In the genomic region with DNA sequence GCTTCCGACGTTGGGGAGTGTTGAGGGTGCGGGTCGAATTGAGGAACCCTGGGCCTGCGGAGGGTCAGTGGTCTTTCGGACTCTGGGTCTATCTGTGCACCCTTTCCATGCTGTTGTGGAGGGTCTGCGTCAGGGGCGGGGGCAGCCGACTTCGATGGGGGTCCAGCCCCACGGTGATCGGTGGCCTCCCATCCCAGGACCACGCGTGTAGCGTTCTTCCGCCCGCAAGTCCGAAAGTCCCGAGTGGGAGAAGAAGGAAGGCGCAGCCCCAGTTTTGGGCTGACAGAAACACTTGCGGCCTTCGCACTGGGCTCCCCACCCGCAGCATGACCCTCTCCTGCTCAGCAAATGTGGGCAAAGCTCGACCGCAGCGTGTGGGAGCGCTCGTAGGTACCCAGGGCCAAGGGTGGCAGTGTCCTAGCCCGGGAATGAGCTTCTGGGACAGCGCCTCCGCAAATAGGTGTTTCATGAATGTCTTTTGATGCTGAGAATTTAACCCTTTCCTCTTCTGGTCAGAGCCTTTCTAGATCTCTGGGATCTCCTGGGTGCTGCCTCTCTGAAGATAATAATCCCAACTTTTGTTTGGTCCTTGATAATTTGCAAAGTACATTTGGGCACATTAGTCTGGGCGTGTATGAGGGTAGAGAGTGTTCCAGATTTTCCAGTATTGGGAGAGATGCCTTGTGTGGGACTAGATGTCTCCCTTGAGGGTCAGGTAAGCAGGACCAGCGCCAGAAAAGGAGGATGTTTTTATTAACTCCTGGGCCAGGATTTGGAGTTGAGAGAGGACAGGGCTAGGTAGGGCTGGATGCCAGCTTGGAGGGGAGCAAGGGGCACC, we compare ENCODE assay signal across 13 cellular contexts. TPM values are rescaled to one million over a fixed set of nuclear protein-coding genes. Genes with fewer than 3 reads are reported as not detected.
DNase-seq lines count a peak whose midpoint lies in the region; ATAC-seq, FAIRE-seq and TF ChIP-seq lines count a peak whose summit lies in the region.
"Had no signal": no experiment of that assay in that cellular context is flagged by ENCODE, and none has a peak within 500 bp of the region (broad histone marks: within the 10 kb centered on the region; RNA-seq: fewer than 3 reads in every experiment).

No MANE protein-coding gene starts in this region.

- H3K79me2 ChIP-seq in HepG2 (ENCODE audit: insufficient read depth, low read length) (no peaks in the 10 kb centered on the region), keratinocyte (ENCODE audit: control insufficient read depth, insufficient read depth, low read length) (no peaks in the 10 kb centered on the region)

- intact Hi-C loops in HepG2 (cut with micrococcal nuclease; ENCODE audit: unreplicated experiment) = no loop called here
- intact Hi-C loops in right lobe of liver (cut with DNase I) = no loop called here
- intact Hi-C loops in gastrocnemius medialis (cut with DNase I; ENCODE audit: low total_unique reads) = no loop called here

- TF ChIP-seq POLR2A in HepG2 (IDR thresholded peaks at IDR 0.05; ENCODE audit: insufficient read depth in 1 of 2, low read depth in 2 of 2, low read length in 2 of 2) (no peak), right lobe of liver (IDR thresholded peaks at IDR 0.05) (no peak), gastrocnemius medialis (IDR thresholded peaks at IDR 0.05) (no peak)

- CTCF ChIA-PET in HepG2 (lab: Yijun Ruan, JAX; ENCODE audit: low intra/inter-chr PET ratio, low total read pairs) = no interaction called here

- 14% methylated on average over 19 of the region's 33 CpGs for WGBS in HepG2 (ENCODE audit: low lambda C conversion rate)
- WGBS in right lobe of liver (ENCODE audit: insufficient coverage, low coverage, low lambda C conversion rate, missing lambda C conversion rate) = 22% methylated on average over 10 of the region's 33 CpGs
- 65% methylated on average over 33 of the region's 33 CpGs for WGBS in urinary bladder

- dilution Hi-C loops in keratinocyte (cut with MboI; ENCODE audit: extremely low pct_ligation_motif_present, low sequenced_read_pairs) = no loop called here

- H3K9me3 ChIP-seq in HepG2 (ENCODE audit: low read length) (no peaks in the 10 kb centered on the region), right lobe of liver (no peaks in the 10 kb centered on the region), keratinocyte (ENCODE audit: control insufficient read depth, low read depth, low read length) (no peaks in the 10 kb centered on the region), gastrocnemius medialis (no peaks in the 10 kb centered on the region)
- H3K9me3 ChIP-seq: gastroesophageal sphincter had no signal

- H3K27ac Mint-ChIP-seq in activated naive CD8-positive, alpha-beta T cell treated with anti-CD3 and anti-CD28 coated beads, Interleukin-2, amount 10 ng/mL, durations not matched to agents 7 days and 5 days = no peak overlapping the region

- POLR2A ChIA-PET in HepG2 (lab: Yijun Ruan, JAX) = no interaction called here
- POLR2A ChIA-PET in activated naive CD8-positive, alpha-beta T cell treated with anti-CD3 and anti-CD28 coated beads, Interleukin-2, amount 10 ng/mL, durations not matched to agents 7 days and 5 days (lab: Charles Lee) = interaction anchor here (2.0 kb wide), 1 partner anchor 26 kb away, joined by 8 read pairs; a partner anchor contains a TSS

- no peaks in the 10 kb centered on the region for H3K36me3 Mint-ChIP-seq in activated naive CD8-positive, alpha-beta T cell treated with anti-CD3 and anti-CD28 coated beads, Interleukin-2, amount 10 ng/mL, durations not matched to agents 7 days and 5 days

- H3K4me3 Mint-ChIP-seq in activated naive CD8-positive, alpha-beta T cell treated with anti-CD3 and anti-CD28 coated beads, Interleukin-2, amount 10 ng/mL, durations not matched to agents 7 days and 5 days = peak overlapping the region; percentile 21

- no peaks in the 10 kb centered on the region for H3K36me3 ChIP-seq in HepG2 (replicated peaks in 1 of 2; ENCODE audit: control insufficient read depth in 1 of 2, insufficient read depth in 2 of 2, low read length in 2 of 2)
- H3K36me3 ChIP-seq in right lobe of liver = no peaks in the 10 kb centered on the region
- H3K36me3 ChIP-seq in keratinocyte (ENCODE audit: control insufficient read depth in 2 of 2, extremely low read depth in 1 of 2, insufficient read depth in 2 of 2, low read length in 2 of 2) = no peaks in the 10 kb centered on the region
- H3K36me3 ChIP-seq in urinary bladder (ENCODE audit: insufficient read depth) = no peaks in the 10 kb centered on the region
- H3K36me3 ChIP-seq in gastrocnemius medialis = no peaks in the 10 kb centered on the region
- H3K36me3 ChIP-seq: gastroesophageal sphincter had no signal

- DNase-seq in HepG2 (ENCODE audit: low spot score) (no peak), right lobe of liver (no peak), keratinocyte (ENCODE audit: low read depth, low spot score) (no peak), NCI-H2081 treated with DMSO at 0.1 percent for 48 hours (lab: John Stamatoyannopoulos, UW) (no peak), mesenteric fat pad (ENCODE audit: low spot score) (no peak), gastrocnemius medialis (no peak)
- DNase-seq in activated naive CD8-positive, alpha-beta T cell treated with anti-CD3 and anti-CD28 coated beads, Interleukin-2, amount 10 ng/mL, durations not matched to agents 7 days and 5 days = no peak
- DNase-seq: KG1, SIG-M5 had no signal

- BruUV-seq in HepG2 (replicated peaks; lab: Mats Ljungman, UMichigan) = no TSS peak

- H3K9me1 ChIP-seq in keratinocyte (ENCODE audit: control insufficient read depth, extremely low read depth, insufficient read depth, low read length) = no peaks in the 10 kb centered on the region

- peaks cover 12 to 89% of the 10 kb centered on the region in 2 experiments for H3K27me3 ChIP-seq in HepG2 (ENCODE audit: control insufficient read depth in 1 of 2, insufficient read depth in 2 of 2, low read length in 2 of 2)
- H3K27me3 ChIP-seq in right lobe of liver = peaks cover 0 to 21% of the 10 kb centered on the region in 2 donors
- H3K27me3 ChIP-seq in keratinocyte (ENCODE audit: control insufficient read depth, extremely low read depth, insufficient read depth, low read length) = peaks cover 81% of the 10 kb centered on the region
- peaks cover 57 to 66% (median 66%) of the 10 kb centered on the region in 3 donors for H3K27me3 ChIP-seq in gastrocnemius medialis

- H3K4me1 ChIP-seq in HepG2 (ENCODE audit: insufficient read depth, low read length) (peaks cover 78% of the 10 kb centered on the region), right lobe of liver (peaks cover 0 to 46% (median 19%) of the 10 kb centered on the region in 4 donors), keratinocyte (ENCODE audit: control insufficient read depth, extremely low read depth, insufficient read depth, low read length) (peaks cover 19% of the 10 kb centered on the region), urinary bladder (ENCODE audit: insufficient read depth) (peaks cover 2% of the 10 kb centered on the region), gastrocnemius medialis (peaks cover 60 to 68% of the 10 kb centered on the region in 2 donors)

- H3K27ac ChIP-seq in HepG2 (ENCODE audit: extremely low read length, insufficient read depth, low read length) = no peak overlapping the region
- no peak overlapping the region for H3K27ac ChIP-seq in right lobe of liver
- H3K27ac ChIP-seq in keratinocyte (ENCODE audit: control insufficient read depth, insufficient read depth, low read length) = no peak overlapping the region
- no peak overlapping the region for H3K27ac ChIP-seq in urinary bladder (ENCODE audit: low read depth)
- peak overlapping the region in 1 of 4 donors; percentile 74 for H3K27ac ChIP-seq in gastrocnemius medialis
- H3K27ac ChIP-seq: C4-2B, gastroesophageal sphincter had no signal

- ATAC-seq in HepG2 = no peak
- no peak for ATAC-seq in right lobe of liver
- ATAC-seq in activated naive CD8-positive, alpha-beta T cell treated with anti-CD3 and anti-CD28 coated beads, Interleukin-2, amount 10 ng/mL, durations not matched to agents 7 days and 5 days (ENCODE audit: low read depth) = no peak
- ATAC-seq in gastrocnemius medialis = no peak
- ATAC-seq: gastroesophageal sphincter had no signal

- peak overlapping the region in 1 of 3 experiments; percentile 36; a peak in 1 of 6 replicates for H3K4me3 ChIP-seq in HepG2 (replicated peaks in 1 of 3; ENCODE audit: insufficient read depth in 1 of 3, low read depth in 2 of 3, low read length in 3 of 3)
- H3K4me3 ChIP-seq in right lobe of liver = no peak overlapping the region
- H3K4me3 ChIP-seq in keratinocyte (ENCODE audit: control insufficient read depth in 2 of 3, extremely low read depth in 1 of 3, insufficient read depth in 2 of 3, low read depth in 1 of 3, low read length in 3 of 3) = no peak overlapping the region
- peak overlapping the region; percentile 1 for H3K4me3 ChIP-seq in urinary bladder (ENCODE audit: low read depth, low read length)
- H3K4me3 ChIP-seq in gastrocnemius medialis = no peak overlapping the region

- H3K9me3 Mint-ChIP-seq in activated naive CD8-positive, alpha-beta T cell treated with anti-CD3 and anti-CD28 coated beads, Interleukin-2, amount 10 ng/mL, durations not matched to agents 7 days and 5 days = no peaks in the 10 kb centered on the region

- peaks cover 23% of the 10 kb centered on the region for H3K4me1 Mint-ChIP-seq in activated naive CD8-positive, alpha-beta T cell treated with anti-CD3 and anti-CD28 coated beads, Interleukin-2, amount 10 ng/mL, durations not matched to agents 7 days and 5 days

- H2AFZ ChIP-seq in HepG2 (ENCODE audit: low read length) (no peak overlapping the region), keratinocyte (ENCODE audit: control insufficient read depth, low read length) (no peak overlapping the region)

- TF ChIP-seq EP300 in HepG2 (IDR thresholded peaks at IDR 0.05; ENCODE audit: low read depth in 2 of 2, low read length in 2 of 2) (no peak), HepG2 (CRISPR knock-in tag; IDR thresholded peaks at IDR 0.05; ENCODE audit: borderline replicate concordance) (no peak)

- no peak for TF ChIP-seq RAD21 in HepG2 (CRISPR knock-in tag; IDR thresholded peaks at IDR 0.05)

- H3K27me3 Mint-ChIP-seq in activated naive CD8-positive, alpha-beta T cell treated with anti-CD3 and anti-CD28 coated beads, Interleukin-2, amount 10 ng/mL, durations not matched to agents 7 days and 5 days = peaks cover 75% of the 10 kb centered on the region

- no peaks in the 10 kb centered on the region for H4K20me1 ChIP-seq in HepG2 (ENCODE audit: insufficient read depth, low read length)
- peaks cover 2% of the 10 kb centered on the region for H4K20me1 ChIP-seq in keratinocyte (ENCODE audit: control insufficient read depth, extremely low read depth, insufficient read depth, low read length)

- in situ Hi-C loops in HepG2 (cut with HindIII; ENCODE audit: extremely low pct_ligation_motif_present, low pct_unique_long_range_greater_than_20kb) = no loop called here
- in situ Hi-C loops in gastrocnemius medialis (cut with MboI; ENCODE audit: low sequenced_read_pairs in 4 of 4) = no loop called here

- TF ChIP-seq CTCF in HepG2 (CRISPR knock-in tag; IDR thresholded peaks at IDR 0.05) (no peak), right lobe of liver (IDR thresholded peaks at IDR 0.05) (no peak), keratinocyte (optimal IDR thresholded peaks at IDR 0.05 in 1 of 3, IDR thresholded peaks at IDR 0.05 in 1 of 3, conservative IDR thresholded peaks at IDR 0.05 in 1 of 3; ENCODE audit: extremely low read depth in 1 of 3, insufficient read depth in 2 of 3, low read length in 3 of 3) (no peak), gastrocnemius medialis (IDR thresholded peaks at IDR 0.05 in 4 of 5, conservative IDR thresholded peaks at IDR 0.05 in 1 of 5) (no peak)

- H3K9ac ChIP-seq in HepG2 (ENCODE audit: insufficient read depth, low read depth, low read length) (no peak overlapping the region), keratinocyte (ENCODE audit: control insufficient read depth, extremely low read depth, insufficient read depth, low read length) (no peak overlapping the region)

- H3K4me2 ChIP-seq in HepG2 (ENCODE audit: low read depth, low read length) = peak overlapping the region; percentile 41; the same call in 1 of the 2 replicates
- H3K4me2 ChIP-seq in keratinocyte (ENCODE audit: control insufficient read depth, extremely low read depth, insufficient read depth, low read depth, low read length) = peak overlapping the region; percentile 67

- FAIRE-seq in HepG2 (lab: Jason Lieb, UNC) (no peak), keratinocyte (lab: Jason Lieb, UNC) (no peak)
- FAIRE-seq: bronchial epithelial cell had no signal

RNA-seq across cellular contexts. Expression of a gene that starts 2.3 kb away (rescaled TPM):
- total RNA-seq in HepG2 (2016; rRNA removed; fragmentation: Illumina TruSeq; extraction: Trizol) (0.13 and 0.20 TPM in 2 replicates), right lobe of liver (1 to 10 TPM; 2.9 to 8.7 (median 4.2) TPM), urinary bladder (11.8 TPM), mesenteric fat pad (15.2 TPM), gastrocnemius medialis (10 to 100 TPM in 2 of 4 donors, 1 to 10 TPM in 2; 5.9 to 15.7 (median 8.9) TPM)
- total RNA-seq in HepG2 (2016; cell fraction: cytosol; rRNA removed; fragmentation: Illumina TruSeq; extraction: Trizol; ENCODE audit: low read depth) = 0.09 and 0.10 TPM in 2 replicates
- 0.07 and 0.19 TPM in 2 replicates for total RNA-seq in HepG2 (2016; cell fraction: insoluble cytoplasmic fraction; rRNA removed; fragmentation: Illumina TruSeq; extraction: Trizol)
- total RNA-seq in HepG2 (2016; cell fraction: membrane; rRNA removed; fragmentation: Illumina TruSeq; extraction: Trizol) = 0.03 and 0.15 TPM in 2 replicates
- 0.19 TPM in 1 of 2 replicates, not detected in the other for total RNA-seq in HepG2 (2016; cell fraction: nucleus; rRNA removed; fragmentation: Illumina TruSeq; extraction: Trizol)
- polyA plus RNA-seq in HepG2 (2011; rRNA removed) (0.25 and 0.27 TPM in 2 replicates), keratinocyte (not detected in 3 replicates), urinary bladder (11.2 TPM)
- 0.13 and 0.24 TPM in 2 replicates for polyA plus RNA-seq in HepG2 (2011; cell fraction: cytosol; rRNA removed)
- polyA plus RNA-seq in HepG2 (2011; cell fraction: nucleus; rRNA removed) = 0.50 and 0.61 TPM in 2 replicates
- 0.13 and 0.43 TPM in 2 replicates for polyA plus RNA-seq in HepG2 (2012)
- polyA plus RNA-seq in HepG2 (2016; cell fraction: cytosol; fragmentation: Illumina TruSeq; extraction: Trizol; ENCODE audit: low read depth) = 0.07 TPM in 1 of 2 replicates, not detected in the other
- polyA plus RNA-seq in HepG2 (2016; cell fraction: insoluble cytoplasmic fraction; fragmentation: Illumina TruSeq; extraction: Trizol; ENCODE audit: low read depth) = 0.13 and 0.19 TPM in 2 replicates
- 0.06 and 0.08 TPM in 2 replicates for polyA plus RNA-seq in HepG2 (2016; cell fraction: membrane; fragmentation: Illumina TruSeq; extraction: Trizol; ENCODE audit: low read depth)
- polyA plus RNA-seq in HepG2 (2016; cell fraction: nucleus; fragmentation: Illumina TruSeq; extraction: Trizol; ENCODE audit: insufficient read depth, low read depth) = 0.34 and 0.39 TPM in 2 replicates
- polyA minus RNA-seq in HepG2 (2011; rRNA and poly(A)+ RNA removed; ENCODE audit: low replicate concordance) = 0.98 and 7.6 TPM in 2 replicates
- polyA minus RNA-seq in HepG2 (2011; cell fraction: cytosol; rRNA and poly(A)+ RNA removed) = 0.35 and 0.59 TPM in 2 replicates
- polyA minus RNA-seq in HepG2 (2011; cell fraction: nucleus; rRNA and poly(A)+ RNA removed) = 0.12 and 0.26 TPM in 2 replicates
- under 1 TPM in 1 of 2 experiments, not detected in 1; 0.11 TPM for total RNA-seq in activated naive CD8-positive, alpha-beta T cell treated with anti-CD3 and anti-CD28 coated beads, Interleukin-2, amount 10 ng/mL, durations not matched to agents 7 days and 5 days
- polyA plus RNA-seq in keratinocyte (2011; ENCODE audit: low read depth) = not detected
- not detected in 2 replicates for polyA plus RNA-seq in keratinocyte (2011; cell fraction: cytosol; rRNA removed)
- polyA plus RNA-seq in keratinocyte (2011; cell fraction: nucleus; rRNA removed) = 0.15 TPM in 1 of 2 replicates, not detected in the other
- 0.07 TPM in 1 of 2 replicates, not detected in the other for polyA plus RNA-seq in keratinocyte (2012; ENCODE audit: low replicate concordance)
- not detected in 3 replicates for polyA minus RNA-seq in keratinocyte
- polyA minus RNA-seq in keratinocyte (2011; cell fraction: cytosol; rRNA and poly(A)+ RNA removed) = not detected
- not detected in 2 replicates for polyA minus RNA-seq in keratinocyte (2011; cell fraction: nucleus; rRNA and poly(A)+ RNA removed)
- total RNA-seq: bronchial epithelial cell had no signal

RNA-seq across cellular contexts. Expression of a gene that starts 26.4 kb away (rescaled TPM):
- not detected in 2 replicates for total RNA-seq in HepG2 (2016; rRNA removed; fragmentation: Illumina TruSeq; extraction: Trizol)
- not detected in 2 replicates for total RNA-seq in HepG2 (2016; cell fraction: cytosol; rRNA removed; fragmentation: Illumina TruSeq; extraction: Trizol; ENCODE audit: low read depth)
- not detected in 2 replicates for total RNA-seq in HepG2 (2016; cell fraction: insoluble cytoplasmic fraction; rRNA removed; fragmentation: Illumina TruSeq; extraction: Trizol)
- total RNA-seq in HepG2 (2016; cell fraction: membrane; rRNA removed; fragmentation: Illumina TruSeq; extraction: Trizol) = 0.15 TPM in 1 of 2 replicates, not detected in the other
- total RNA-seq in HepG2 (2016; cell fraction: nucleus; rRNA removed; fragmentation: Illumina TruSeq; extraction: Trizol) = not detected in 2 replicates
- polyA plus RNA-seq in HepG2 (2011; rRNA removed) = 0.44 and 0.46 TPM in 2 replicates
- polyA plus RNA-seq in HepG2 (2011; cell fraction: cytosol; rRNA removed) = 0.41 and 0.63 TPM in 2 replicates
- 0.21 and 0.48 TPM in 2 replicates for polyA plus RNA-seq in HepG2 (2011; cell fraction: nucleus; rRNA removed)
- polyA plus RNA-seq in HepG2 (2012) = 0.39 TPM in 1 of 2 replicates, not detected in the other
- not detected in 2 replicates for polyA plus RNA-seq in HepG2 (2016; cell fraction: cytosol; fragmentation: Illumina TruSeq; extraction: Trizol; ENCODE audit: low read depth)
- polyA plus RNA-seq in HepG2 (2016; cell fraction: insoluble cytoplasmic fraction; fragmentation: Illumina TruSeq; extraction: Trizol; ENCODE audit: low read depth) = not detected in 2 replicates
- polyA plus RNA-seq in HepG2 (2016; cell fraction: membrane; fragmentation: Illumina TruSeq; extraction: Trizol; ENCODE audit: low read depth) = not detected in 2 replicates
- polyA plus RNA-seq in HepG2 (2016; cell fraction: nucleus; fragmentation: Illumina TruSeq; extraction: Trizol; ENCODE audit: insufficient read depth, low read depth) = not detected in 2 replicates
- polyA minus RNA-seq in HepG2 (2011; rRNA and poly(A)+ RNA removed; ENCODE audit: low replicate concordance) = 0.58 and 21.7 TPM in 2 replicates
- polyA minus RNA-seq in HepG2 (2011; cell fraction: cytosol; rRNA and poly(A)+ RNA removed) = 1.1 and 2.0 TPM in 2 replicates
- polyA minus RNA-seq in HepG2 (2011; cell fraction: nucleus; rRNA and poly(A)+ RNA removed) = 0.39 and 0.62 TPM in 2 replicates
- total RNA-seq in right lobe of liver = 10 to 100 TPM in 2 of 6 experiments, 1 to 10 TPM in 1, under 1 TPM in 3; 0.22 to 11.6 (median 0.97) TPM
- total RNA-seq in activated naive CD8-positive, alpha-beta T cell treated with anti-CD3 and anti-CD28 coated beads, Interleukin-2, amount 10 ng/mL, durations not matched to agents 7 days and 5 days = 10 to 100 TPM; 13.9 to 14.1 TPM
- polyA plus RNA-seq in keratinocyte = 6.4 to 7.2 TPM (median 6.9 TPM) in 3 replicates
- 8.1 TPM for polyA plus RNA-seq in keratinocyte (2011; ENCODE audit: low read depth)
- polyA plus RNA-seq in keratinocyte (2011; cell fraction: cytosol; rRNA removed) = 6.5 and 7.4 TPM in 2 replicates
- polyA plus RNA-seq in keratinocyte (2011; cell fraction: nucleus; rRNA removed) = 12.4 and 12.8 TPM in 2 replicates
- polyA plus RNA-seq in keratinocyte (2012; ENCODE audit: low replicate concordance) = 5.7 and 41.9 TPM in 2 replicates
- polyA minus RNA-seq in keratinocyte = 3.6 to 4.4 TPM (median 4.1 TPM) in 3 replicates
- polyA minus RNA-seq in keratinocyte (2011; cell fraction: cytosol; rRNA and poly(A)+ RNA removed) = 15.9 TPM
- polyA minus RNA-seq in keratinocyte (2011; cell fraction: nucleus; rRNA and poly(A)+ RNA removed) = 7.1 and 11.8 TPM in 2 replicates
- 0.42 TPM for total RNA-seq in urinary bladder
- polyA plus RNA-seq in urinary bladder = 1.8 TPM
- 2.4 TPM for total RNA-seq in mesenteric fat pad
- 100 to 1,000 TPM in 3 of 4 donors, 10 to 100 TPM in 1; 93.4 to 320 (median 139) TPM for total RNA-seq in gastrocnemius medialis

RNA-seq across cellular contexts. Expression of a gene that starts 32.6 kb away (rescaled TPM):
- 15.8 and 17.0 TPM in 2 replicates for total RNA-seq in HepG2 (2016; rRNA removed; fragmentation: Illumina TruSeq; extraction: Trizol)
- total RNA-seq in HepG2 (2016; cell fraction: cytosol; rRNA removed; fragmentation: Illumina TruSeq; extraction: Trizol; ENCODE audit: low read depth) = 1.2 and 1.9 TPM in 2 replicates
- total RNA-seq in HepG2 (2016; cell fraction: insoluble cytoplasmic fraction; rRNA removed; fragmentation: Illumina TruSeq; extraction: Trizol) = 14.9 and 16.0 TPM in 2 replicates
- total RNA-seq in HepG2 (2016; cell fraction: membrane; rRNA removed; fragmentation: Illumina TruSeq; extraction: Trizol) = 3.9 and 4.3 TPM in 2 replicates
- 9.9 and 11.2 TPM in 2 replicates for total RNA-seq in HepG2 (2016; cell fraction: nucleus; rRNA removed; fragmentation: Illumina TruSeq; extraction: Trizol)
- polyA plus RNA-seq in HepG2 (2011; rRNA removed) = 5.8 and 7.4 TPM in 2 replicates
- polyA plus RNA-seq in HepG2 (2011; cell fraction: cytosol; rRNA removed) = 6.0 and 7.5 TPM in 2 replicates
- 9.2 and 9.4 TPM in 2 replicates for polyA plus RNA-seq in HepG2 (2011; cell fraction: nucleus; rRNA removed)
- polyA plus RNA-seq in HepG2 (2012) = 5.0 and 5.3 TPM in 2 replicates
- polyA plus RNA-seq in HepG2 (2016; cell fraction: cytosol; fragmentation: Illumina TruSeq; extraction: Trizol; ENCODE audit: low read depth) = 0.57 and 0.62 TPM in 2 replicates
- 9.1 and 10.3 TPM in 2 replicates for polyA plus RNA-seq in HepG2 (2016; cell fraction: insoluble cytoplasmic fraction; fragmentation: Illumina TruSeq; extraction: Trizol; ENCODE audit: low read depth)
- polyA plus RNA-seq in HepG2 (2016; cell fraction: membrane; fragmentation: Illumina TruSeq; extraction: Trizol; ENCODE audit: low read depth) = 1.1 and 1.8 TPM in 2 replicates
- polyA plus RNA-seq in HepG2 (2016; cell fraction: nucleus; fragmentation: Illumina TruSeq; extraction: Trizol; ENCODE audit: insufficient read depth, low read depth) = 13.2 and 13.9 TPM in 2 replicates
- 42.6 and 112 TPM in 2 replicates for polyA minus RNA-seq in HepG2 (2011; rRNA and poly(A)+ RNA removed; ENCODE audit: low replicate concordance)
- polyA minus RNA-seq in HepG2 (2011; cell fraction: cytosol; rRNA and poly(A)+ RNA removed) = 11.8 and 12.4 TPM in 2 replicates
- 9.3 and 9.8 TPM in 2 replicates for polyA minus RNA-seq in HepG2 (2011; cell fraction: nucleus; rRNA and poly(A)+ RNA removed)
- 10 to 100 TPM in 5 of 6 experiments, 1 to 10 TPM in 1; 8.4 to 24.7 (median 12.9) TPM for total RNA-seq in right lobe of liver
- total RNA-seq in activated naive CD8-positive, alpha-beta T cell treated with anti-CD3 and anti-CD28 coated beads, Interleukin-2, amount 10 ng/mL, durations not matched to agents 7 days and 5 days = 10 to 100 TPM; 20.1 to 21.2 TPM
- 11.6 to 21.1 TPM (median 18.2 TPM) in 3 replicates for polyA plus RNA-seq in keratinocyte
- polyA plus RNA-seq in keratinocyte (2011; ENCODE audit: low read depth) = 5.7 TPM
- 9.4 and 15.1 TPM in 2 replicates for polyA plus RNA-seq in keratinocyte (2011; cell fraction: cytosol; rRNA removed)
- 29.3 and 35.6 TPM in 2 replicates for polyA plus RNA-seq in keratinocyte (2011; cell fraction: nucleus; rRNA removed)
- 14.4 and 20.6 TPM in 2 replicates for polyA plus RNA-seq in keratinocyte (2012; ENCODE audit: low replicate concordance)
- 41.6 to 68.4 TPM (median 60.3 TPM) in 3 replicates for polyA minus RNA-seq in keratinocyte
- 44.7 TPM for polyA minus RNA-seq in keratinocyte (2011; cell fraction: cytosol; rRNA and poly(A)+ RNA removed)
- 59.2 and 60.0 TPM in 2 replicates for polyA minus RNA-seq in keratinocyte (2011; cell fraction: nucleus; rRNA and poly(A)+ RNA removed)
- 15.1 TPM for total RNA-seq in urinary bladder
- polyA plus RNA-seq in urinary bladder = 19.3 TPM
- total RNA-seq in mesenteric fat pad = 29.3 TPM
- total RNA-seq in gastrocnemius medialis = 10 to 100 TPM; 18.5 to 26.1 (median 19.3) TPM

RNA-seq across cellular contexts. Expression of a gene that starts 52.8 kb away (rescaled TPM):
- total RNA-seq in HepG2 (2016; rRNA removed; fragmentation: Illumina TruSeq; extraction: Trizol) (0.15 and 0.18 TPM in 2 replicates), right lobe of liver (not detected), urinary bladder (9.3 TPM), mesenteric fat pad (not detected), gastrocnemius medialis (not detected)
- total RNA-seq in HepG2 (2016; cell fraction: cytosol; rRNA removed; fragmentation: Illumina TruSeq; extraction: Trizol; ENCODE audit: low read depth) = not detected in 2 replicates
- 0.15 TPM in 1 of 2 replicates, not detected in the other for total RNA-seq in HepG2 (2016; cell fraction: insoluble cytoplasmic fraction; rRNA removed; fragmentation: Illumina TruSeq; extraction: Trizol)
- 0.09 and 0.10 TPM in 2 replicates for total RNA-seq in HepG2 (2016; cell fraction: membrane; rRNA removed; fragmentation: Illumina TruSeq; extraction: Trizol)
- total RNA-seq in HepG2 (2016; cell fraction: nucleus; rRNA removed; fragmentation: Illumina TruSeq; extraction: Trizol) = not detected in 2 replicates
- polyA plus RNA-seq in HepG2 (2011; rRNA removed) (0.07 and 0.17 TPM in 2 replicates), keratinocyte (1.2 to 12.1 TPM (median 7.1 TPM) in 3 replicates), urinary bladder (4.0 TPM)
- polyA plus RNA-seq in HepG2 (2011; cell fraction: cytosol; rRNA removed) = 0.08 and 0.09 TPM in 2 replicates
- not detected in 2 replicates for polyA plus RNA-seq in HepG2 (2011; cell fraction: nucleus; rRNA removed)
- polyA plus RNA-seq in HepG2 (2012) = not detected in 2 replicates
- 0.07 TPM in 1 of 2 replicates, not detected in the other for polyA plus RNA-seq in HepG2 (2016; cell fraction: cytosol; fragmentation: Illumina TruSeq; extraction: Trizol; ENCODE audit: low read depth)
- 0.17 and 0.19 TPM in 2 replicates for polyA plus RNA-seq in HepG2 (2016; cell fraction: insoluble cytoplasmic fraction; fragmentation: Illumina TruSeq; extraction: Trizol; ENCODE audit: low read depth)
- 0.10 TPM in 1 of 2 replicates, not detected in the other for polyA plus RNA-seq in HepG2 (2016; cell fraction: membrane; fragmentation: Illumina TruSeq; extraction: Trizol; ENCODE audit: low read depth)
- polyA plus RNA-seq in HepG2 (2016; cell fraction: nucleus; fragmentation: Illumina TruSeq; extraction: Trizol; ENCODE audit: insufficient read depth, low read depth) = 0.27 and 0.37 TPM in 2 replicates
- 43.4 TPM in 1 of 2 replicates, not detected in the other for polyA minus RNA-seq in HepG2 (2011; rRNA and poly(A)+ RNA removed; ENCODE audit: low replicate concordance)
- polyA minus RNA-seq in HepG2 (2011; cell fraction: cytosol; rRNA and poly(A)+ RNA removed) = 0.40 and 0.70 TPM in 2 replicates
- not detected in 2 replicates for polyA minus RNA-seq in HepG2 (2011; cell fraction: nucleus; rRNA and poly(A)+ RNA removed)
- not detected for total RNA-seq in activated naive CD8-positive, alpha-beta T cell treated with anti-CD3 and anti-CD28 coated beads, Interleukin-2, amount 10 ng/mL, durations not matched to agents 7 days and 5 days
- 15.0 TPM for polyA plus RNA-seq in keratinocyte (2011; ENCODE audit: low read depth)
- 3.3 and 7.6 TPM in 2 replicates for polyA plus RNA-seq in keratinocyte (2011; cell fraction: cytosol; rRNA removed)
- polyA plus RNA-seq in keratinocyte (2011; cell fraction: nucleus; rRNA removed) = 28.3 and 31.0 TPM in 2 replicates
- 1.2 and 28.5 TPM in 2 replicates for polyA plus RNA-seq in keratinocyte (2012; ENCODE audit: low replicate concordance)
- polyA minus RNA-seq in keratinocyte = 0.89 to 4.5 TPM (median 3.4 TPM) in 3 replicates
- 5.8 TPM for polyA minus RNA-seq in keratinocyte (2011; cell fraction: cytosol; rRNA and poly(A)+ RNA removed)
- 12.0 and 15.2 TPM in 2 replicates for polyA minus RNA-seq in keratinocyte (2011; cell fraction: nucleus; rRNA and poly(A)+ RNA removed)

Comparison
In these comparisons a context has a peak if more than half of its experiments do, and no peak if none do; other contexts are left out.
1. RNA of a gene that starts 26.4 kb away (total RNA-seq): 93.4 to 320 TPM in gastrocnemius medialis; 13.9 to 14.1 TPM in activated naive CD8-positive, alpha-beta T cell treated with anti-CD3 and anti-CD28 coated beads, Interleukin-2, amount 10 ng/mL, durations not matched to agents 7 days and 5 days, 2.4 TPM in mesenteric fat pad (single experiment), 0.22 to 11.6 TPM in right lobe of liver, 0.42 TPM in urinary bladder (single experiment) and 0.15 TPM in HepG2; every median in the first group is over 4 times any median in the second.